ENCODE assay signal across 21 cellular contexts in genomic region chr4:150423074-150423473, GRCh38.
"Had no signal": no experiment of that assay in that cellular context is flagged by ENCODE, and none has a peak within 500 bp of the region (broad histone marks: within the 10 kb centered on the region; RNA-seq: fewer than 3 reads in every experiment).

No MANE protein-coding gene starts in this region.

- H3K27me3 ChIP-seq: dorsolateral prefrontal cortex, esophagus muscularis mucosa, foreskin keratinocyte, gastroesophageal sphincter, heart left ventricle, hepatocyte, left lung had no signal

- H3K27ac Mint-ChIP-seq: immature natural killer cell, mesothelial cell of epicardium had no signal

- H3K4me3 ChIP-seq: coronary artery, dorsolateral prefrontal cortex, esophagus muscularis mucosa, gastroesophageal sphincter, heart left ventricle, hepatocyte, left lung, lower lobe of right lung, mucosa of descending colon had no signal

- H3K9me3 ChIP-seq: esophagus muscularis mucosa, gastroesophageal sphincter, heart left ventricle, left lung, lower lobe of right lung, mucosa of descending colon had no signal

- DNase-seq: dermis blood vessel endothelial cell; dorsolateral prefrontal cortex; effector CD4-positive, alpha-beta T cell; effector memory CD4-positive, alpha-beta T cell; foreskin keratinocyte; heart left ventricle; hypothalamus; immature natural killer cell; islet precursor cell; kidney; kidney glomerular epithelial cell; left ventricle myocardium superior; lower lobe of right lung; mesenchymal stem cell had no signal

- H3K36me3 ChIP-seq: esophagus muscularis mucosa, heart left ventricle, left lung, lower lobe of right lung had no signal

- H3K27ac ChIP-seq: coronary artery, dorsolateral prefrontal cortex, esophagus muscularis mucosa, foreskin keratinocyte, gastroesophageal sphincter, heart left ventricle, hepatocyte, left lung, lower lobe of right lung had no signal

- H3K9me3 Mint-ChIP-seq: immature natural killer cell, mesothelial cell of epicardium had no signal

- H3K4me3 Mint-ChIP-seq: immature natural killer cell, mesothelial cell of epicardium had no signal

- ATAC-seq: foreskin keratinocyte, gastroesophageal sphincter, heart left ventricle, left lung, left ventricle myocardium superior, mucosa of descending colon had no signal

- H3K4me1 ChIP-seq: esophagus muscularis mucosa, foreskin keratinocyte, gastroesophageal sphincter, heart left ventricle, left lung, lower lobe of right lung had no signal
